ENCODE assay signal across 9 cellular contexts in the genomic region with DNA sequence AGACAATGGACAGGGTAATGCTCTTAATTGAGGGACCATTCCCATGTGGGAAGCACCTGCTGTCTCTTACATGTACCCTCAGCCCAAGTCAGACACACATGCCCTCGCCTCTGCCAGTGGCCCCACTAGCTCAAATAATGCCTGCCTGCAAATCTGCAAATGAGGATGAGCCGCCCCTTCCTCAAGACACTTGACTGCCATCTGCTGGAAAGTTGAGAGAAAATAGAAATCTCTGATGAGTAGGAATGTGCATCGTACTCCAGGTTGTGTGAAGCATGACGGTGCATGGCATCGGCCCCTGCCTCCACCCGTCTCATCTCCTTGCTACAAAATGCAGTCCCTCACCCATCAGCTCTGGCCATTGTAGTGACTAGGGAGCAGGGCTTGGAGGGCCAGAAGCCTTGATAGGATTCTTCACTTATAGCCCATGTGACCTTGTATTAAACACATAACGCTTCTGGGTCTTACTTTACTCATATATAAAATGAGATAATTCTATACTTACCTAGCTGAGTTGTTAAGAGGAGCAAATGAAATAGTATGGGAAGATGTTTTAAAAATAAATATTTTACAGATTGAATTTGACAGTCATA. TPM values are rescaled to one million over a fixed set of nuclear protein-coding genes. Genes with fewer than 3 reads are reported as not detected.
DNase-seq lines count a peak whose midpoint lies in the region; ATAC-seq and TF ChIP-seq lines count a peak whose summit lies in the region.
"Had no signal": no experiment of that assay in that cellular context is flagged by ENCODE, and none has a peak within 500 bp of the region (broad histone marks: within the 10 kb centered on the region; RNA-seq: fewer than 3 reads in every experiment).

No MANE protein-coding gene starts in this region.

- H3K4me1 ChIP-seq in GM23248 (ENCODE audit: insufficient read depth) (no peaks in the 10 kb centered on the region), neuronal stem cell (ENCODE audit: control insufficient read depth in 2 of 2, insufficient read depth in 1 of 2, low read depth in 1 of 2, low read length in 2 of 2) (peaks cover 0 to 13% of the 10 kb centered on the region in 2 donors)
- no peaks in the 10 kb centered on the region for H3K4me1 ChIP-seq in effector memory CD4-positive, alpha-beta T cell (ENCODE audit: control insufficient read depth, insufficient read depth, low read length, poor library complexity, severe bottlenecking)

- H3K27me3 Mint-ChIP-seq in CD14-positive monocyte (ENCODE audit: low read depth in 3 of 3): peaks cover 22 to 34% (median 25%) of the 10 kb centered on the region in 3 donors

- in situ Hi-C loops in GM23248 (cut with MboI) (loop anchor here (10.0 kb wide), 1 partner anchor 131 kb away; no protein-coding TSS in a partner anchor), brain microvascular endothelial cell (cut with HindIII; ENCODE audit: low pct_ligation_motif_present, low sequenced_read_pairs) (no loop called here)

- no peaks in the 10 kb centered on the region for H3F3A ChIP-seq in GM23248 (ENCODE audit: insufficient read depth)

- DNase-seq in CD14-positive monocyte (ENCODE audit: low spot score) (peak; percentile 43), GM23248 (peak; percentile 51), NCI-H748 treated with DMSO at 0.1 percent for 48 hours (lab: John Stamatoyannopoulos, UW) (peak; percentile 2), brain microvascular endothelial cell (peak; percentile 16), midbrain (lab: John Stamatoyannopoulos, UW) (peak; percentile 22), neuronal stem cell (ENCODE audit: low spot score) (no peak)
- no peak for DNase-seq in effector memory CD4-positive, alpha-beta T cell

- H3K18ac ChIP-seq in neuronal stem cell (ENCODE audit: low read length): no peak overlapping the region

- no peak overlapping the region for H2BK120ac ChIP-seq in neuronal stem cell (ENCODE audit: low read depth, low read length)

- intact Hi-C loops in CD14-positive monocyte (cut with micrococcal nuclease): no loop called here

- H3K9me3 ChIP-seq in GM23248 (ENCODE audit: low read depth) (no peaks in the 10 kb centered on the region), neuronal stem cell (replicated peaks in 1 of 2; ENCODE audit: control insufficient read depth in 2 of 2, insufficient read depth in 1 of 2, low read depth in 1 of 2, low read length in 2 of 2) (peaks cover 0 to 1% of the 10 kb centered on the region in 2 donors)
- no peaks in the 10 kb centered on the region for H3K9me3 ChIP-seq in effector memory CD4-positive, alpha-beta T cell (ENCODE audit: control insufficient read depth, low read length)
- H3K9me3 ChIP-seq: thoracic aorta had no signal

- no peak overlapping the region for H4K91ac ChIP-seq in neuronal stem cell (ENCODE audit: low read depth, low read length, poor library complexity)

- H3K9me3 Mint-ChIP-seq in CD14-positive monocyte: peaks cover 0 to 6% (median 3%) of the 10 kb centered on the region in 7 donors

- no peak overlapping the region for H3K27ac Mint-ChIP-seq in CD14-positive monocyte

- no peak overlapping the region for H3K4me3 Mint-ChIP-seq in CD14-positive monocyte

- no peaks in the 10 kb centered on the region for H3K79me2 ChIP-seq in GM23248 (ENCODE audit: insufficient read depth)

- H3K4ac ChIP-seq in neuronal stem cell (ENCODE audit: low read length): no peak overlapping the region

- H3K36me3 Mint-ChIP-seq in CD14-positive monocyte: no peaks in the 10 kb centered on the region

- no peak overlapping the region for H3K4me3 ChIP-seq in GM23248
- no peak overlapping the region for H3K4me3 ChIP-seq in brain microvascular endothelial cell (ENCODE audit: low read depth, low read length)
- H3K4me3 ChIP-seq in effector memory CD4-positive, alpha-beta T cell (ENCODE audit: insufficient read depth, low read depth, low read length, poor library complexity, severe bottlenecking): no peak overlapping the region
- H3K4me3 ChIP-seq in neuronal stem cell (ENCODE audit: low read length in 2 of 2): no peak overlapping the region
- H3K4me3 ChIP-seq: thoracic aorta had no signal

- H2BK15ac ChIP-seq in neuronal stem cell (ENCODE audit: low read length): no peak overlapping the region

- no peak overlapping the region for H3K4me2 ChIP-seq in GM23248 (ENCODE audit: unreplicated experiment)
- H3K4me2 ChIP-seq in neuronal stem cell (ENCODE audit: insufficient read depth, low read length, poor library complexity, severe bottlenecking): no peak overlapping the region

- H3K79me1 ChIP-seq in neuronal stem cell (ENCODE audit: low read depth, low read length): no peaks in the 10 kb centered on the region

- no peak overlapping the region for H2AK5ac ChIP-seq in neuronal stem cell (ENCODE audit: low read depth, low read length)

- H3K14ac ChIP-seq in neuronal stem cell (ENCODE audit: low read length): no peak overlapping the region

- no peak overlapping the region for H3K27ac ChIP-seq in GM23248
- no peak overlapping the region for H3K27ac ChIP-seq in brain microvascular endothelial cell
- H3K27ac ChIP-seq in effector memory CD4-positive, alpha-beta T cell (ENCODE audit: insufficient read depth, low read length, poor library complexity, severe bottlenecking): no peak overlapping the region
- no peak overlapping the region for H3K27ac ChIP-seq in neuronal stem cell (replicated peaks; ENCODE audit: low read length)
- H3K27ac ChIP-seq: thoracic aorta had no signal

- H3K9me2 ChIP-seq in GM23248 (ENCODE audit: insufficient read depth): no peaks in the 10 kb centered on the region

- 10 to 13% methylated on average over 7 of the region's 7 CpGs for WGBS in GM23248 (ENCODE audit: low coverage in 1 of 2, low lambda C conversion rate in 2 of 2, missing lambda C conversion rate in 2 of 2), 2 experiments
- WGBS in neuronal stem cell (ENCODE audit: extremely low coverage in 2 of 2, insufficient read length in 2 of 2, insufficient replicate concordance in 1 of 2), 2 donors: no CpG with 5 or more reads among the region's 7 CpGs

- no peaks in the 10 kb centered on the region for H4K20me1 ChIP-seq in GM23248 (ENCODE audit: insufficient read depth)

- TF ChIP-seq CTCF in CD14-positive monocyte (IDR thresholded peaks at IDR 0.05) (peak; percentile 38), brain microvascular endothelial cell (IDR thresholded peaks at IDR 0.05; ENCODE audit: low read depth, low read length, missing control alignments) (peak; percentile 73)

- no peaks in the 10 kb centered on the region for H3K36me3 ChIP-seq in GM23248 (ENCODE audit: low read depth)
- H3K36me3 ChIP-seq in brain microvascular endothelial cell (replicated peaks): no peaks in the 10 kb centered on the region
- no peaks in the 10 kb centered on the region for H3K36me3 ChIP-seq in effector memory CD4-positive, alpha-beta T cell (ENCODE audit: control insufficient read depth, insufficient read depth, low read length)
- H3K36me3 ChIP-seq in neuronal stem cell (replicated peaks in 1 of 2; ENCODE audit: control insufficient read depth in 2 of 2, insufficient read depth in 2 of 2, low read length in 2 of 2): no peaks in the 10 kb centered on the region
- H3K36me3 ChIP-seq: thoracic aorta had no signal

- H3K4me1 Mint-ChIP-seq in CD14-positive monocyte: peaks cover 3% of the 10 kb centered on the region

- H2AFZ ChIP-seq in GM23248 (no peak overlapping the region), neuronal stem cell (ENCODE audit: low read length) (no peak overlapping the region)

- ATAC-seq in HG03457 (IDR thresholded peaks at IDR 0.05; ENCODE audit: unreplicated experiment): no peak

- peaks cover 55% of the 10 kb centered on the region for H3K27me3 ChIP-seq in GM23248 (replicated peaks; ENCODE audit: insufficient read depth)
- peaks cover 21% of the 10 kb centered on the region for H3K27me3 ChIP-seq in brain microvascular endothelial cell (replicated peaks)
- peaks cover 11% of the 10 kb centered on the region for H3K27me3 ChIP-seq in effector memory CD4-positive, alpha-beta T cell (replicated peaks; ENCODE audit: control insufficient read depth, insufficient read depth, low read length, poor library complexity, severe bottlenecking)
- peaks cover 0 to 37% (median 8%) of the 10 kb centered on the region in 3 experiments for H3K27me3 ChIP-seq in neuronal stem cell (ENCODE audit: control insufficient read depth in 3 of 3, insufficient read depth in 3 of 3, low read depth in 1 of 3, low read length in 3 of 3)

- H2BK5ac ChIP-seq in neuronal stem cell (ENCODE audit: low read length): no peak overlapping the region

- H3K23ac ChIP-seq in neuronal stem cell (ENCODE audit: low read depth, low read length, poor library complexity): no peak overlapping the region

- H3K9ac ChIP-seq in GM23248: no peak overlapping the region
- no peak overlapping the region for H3K9ac ChIP-seq in neuronal stem cell (ENCODE audit: low read depth, low read length, poor library complexity)

- H4K8ac ChIP-seq in neuronal stem cell (ENCODE audit: low read depth, low read length): no peak overlapping the region

- H2BK12ac ChIP-seq in neuronal stem cell (ENCODE audit: low read length): no peak overlapping the region

RNA-seq across cellular contexts. Expression of gene SCN5A, which starts 6.3 kb away (rescaled TPM):
- polyA plus RNA-seq in CD14-positive monocyte: not detected
- total RNA-seq in GM23248 (2014; rRNA removed; shearing (Covaris generic)): 0.13 TPM in 1 of 2 replicates, not detected in the other
- polyA plus RNA-seq in GM23248 (2016; fragmentation: Nextera tagmentation; extraction: Ambion mirVana): not detected in 2 replicates
- 1.3 TPM for polyA plus RNA-seq in neuronal stem cell (2013, experiment 1 of 2)
- polyA plus RNA-seq in neuronal stem cell (2013, experiment 2 of 2): 1.5 TPM

Comparison
In these comparisons a context has a peak if more than half of its experiments do, and no peak if none do; other contexts are left out.
1. DNase-seq: peak in CD14-positive monocyte (single experiment), GM23248 (single experiment), NCI-H748 treated with DMSO at 0.1 percent for 48 hours (single experiment), brain microvascular endothelial cell (single experiment) and midbrain (single experiment); none in effector memory CD4-positive, alpha-beta T cell (0 of 3) and neuronal stem cell (single experiment).